In the genomic region with DNA sequence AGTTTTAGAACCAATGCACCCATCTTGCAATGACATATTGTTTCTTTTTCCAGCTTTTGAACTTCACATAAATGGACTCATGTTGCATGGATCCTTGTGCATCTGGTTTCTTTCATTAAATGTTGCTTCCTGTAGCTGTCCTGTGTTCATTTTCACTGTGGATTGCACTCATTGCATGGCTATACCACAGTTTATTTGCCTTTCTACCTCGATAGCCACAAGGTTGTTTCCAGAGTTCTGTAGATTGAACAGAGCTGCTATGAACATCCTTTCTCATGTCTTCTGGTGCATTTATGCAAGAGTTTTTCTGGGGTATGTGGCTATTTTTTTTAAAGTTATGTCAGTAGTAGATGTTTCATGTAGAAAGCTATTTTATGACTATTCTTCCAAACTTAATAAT, we compare ENCODE assay signal across 31 cellular contexts. TPM values are rescaled to one million over a fixed set of nuclear protein-coding genes. Genes with fewer than 3 reads are reported as not detected.
"Had no signal": no experiment of that assay in that cellular context is flagged by ENCODE, and none has a peak within 500 bp of the region (broad histone marks: within the 10 kb centered on the region; RNA-seq: fewer than 3 reads in every experiment).

No MANE protein-coding gene starts in this region.

- H3K4me3 ChIP-seq: colonic mucosa, esophagus squamous epithelium, gastrocnemius medialis, heart right ventricle, left lung, lower lobe of right lung, mucosa of descending colon had no signal

- H3K9me3 ChIP-seq: colonic mucosa, esophagus squamous epithelium, gastrocnemius medialis, heart right ventricle, left lung, lower lobe of right lung, mucosa of descending colon had no signal

- H3K36me3 Mint-ChIP-seq: mesothelial cell of epicardium, naive B cell had no signal

- H3K27me3 ChIP-seq: colonic mucosa had no signal

- H3K27ac Mint-ChIP-seq: dendritic cell treated with granulocyte-macrophage colony-stimulating factor and Interleukin-4, amounts not matched to agents 40 ng/mL and 50 ng/mL, for 4 days; effector memory CD8-positive, alpha-beta T cell; endodermal cell; mesothelial cell of epicardium; naive B cell had no signal

- H3K4me1 ChIP-seq: colonic mucosa, esophagus squamous epithelium, gastrocnemius medialis, heart right ventricle, left lung, lower lobe of right lung had no signal

- H3K9me3 Mint-ChIP-seq: dendritic cell treated with granulocyte-macrophage colony-stimulating factor and Interleukin-4, amounts not matched to agents 40 ng/mL and 50 ng/mL, for 4 days; effector memory CD8-positive, alpha-beta T cell; endodermal cell had no signal

- H3K36me3 ChIP-seq: colonic mucosa, esophagus squamous epithelium, gastrocnemius medialis, heart right ventricle, left lung, lower lobe of right lung had no signal

- H3K4me1 Mint-ChIP-seq: endodermal cell, naive B cell had no signal

- DNase-seq: colonic mucosa; cortex of kidney; effector CD8-positive, alpha-beta T cell; effector memory CD8-positive, alpha-beta T cell; erythroblast; esophagus squamous epithelium; foreskin fibroblast; foreskin melanocyte; gastrocnemius medialis; glutamatergic neuron; head of caudate nucleus; heart right ventricle; hippocampal formation; left cardiac atrium; left lung; left ventricle myocardium superior; lower lobe of right lung; mesenchymal stem cell; mucosa of descending colon; naive B cell had no signal

- H3K4me3 Mint-ChIP-seq: dendritic cell treated with granulocyte-macrophage colony-stimulating factor and Interleukin-4, amounts not matched to agents 40 ng/mL and 50 ng/mL, for 4 days; effector memory CD8-positive, alpha-beta T cell; endodermal cell; mesothelial cell of epicardium; naive B cell had no signal

- ATAC-seq: effector memory CD8-positive, alpha-beta T cell; esophagus mucosa; gastrocnemius medialis; heart right ventricle; left cardiac atrium; left lung; left ventricle myocardium superior; lower lobe of right lung; mucosa of descending colon had no signal

RNA-seq across cellular contexts. Expression of a gene that starts 3.5 kb away (rescaled TPM):
- total RNA-seq: endodermal cell, esophagus mucosa, esophagus squamous epithelium, gastrocnemius medialis, glomerular endothelial cell, heart right ventricle, left cardiac atrium, left lung, left ventricle myocardium superior, lower lobe of right lung, lung microvascular endothelial cell, mesenteric fat pad, mucosa of descending colon had no signal
- polyA plus RNA-seq: heart right ventricle had no signal

RNA-seq across cellular contexts. Expression of a gene that starts 20.4 kb away (rescaled TPM):
- total RNA-seq: endodermal cell, esophagus mucosa, esophagus squamous epithelium, glomerular endothelial cell, left cardiac atrium, left ventricle myocardium superior, lung microvascular endothelial cell, mesenteric fat pad had no signal
- polyA plus RNA-seq: keratinocyte had no signal

RNA-seq across cellular contexts. Expression of a gene that starts 26.4 kb away (rescaled TPM):
- total RNA-seq: colonic mucosa, dermis microvascular lymphatic vessel endothelial cell, endodermal cell, esophagus mucosa, esophagus squamous epithelium, glomerular endothelial cell, heart right ventricle, kidney epithelial cell, left cardiac atrium, left lung, left ventricle myocardium superior, lower lobe of right lung, lung microvascular endothelial cell, mesenteric fat pad, mesothelial cell of epicardium, mucosa of descending colon, myocyte had no signal
- polyA plus RNA-seq: heart right ventricle, keratinocyte had no signal
